In genomic region chr16:86193528-86194193, GRCh38 we compare ENCODE assay signal across 24 cellular contexts.
"Had no signal": no experiment of that assay in that cellular context is flagged by ENCODE, and none has a peak within 500 bp of the region (broad histone marks: within the 10 kb centered on the region; RNA-seq: fewer than 3 reads in every experiment).

No MANE protein-coding gene starts in this region.

- H3K4me3 ChIP-seq: cardiac muscle cell, mucosa of descending colon, right lobe of liver had no signal

- H3K36me3 ChIP-seq: cardiac muscle cell, right lobe of liver had no signal

- DNase-seq: activated CD4-positive, alpha-beta T cell treated with anti-CD3 and anti-CD28 coated beads, Interleukin-2, amount 10 ng/mL, durations not matched to agents 24 days and 14 days; activated CD8-positive, alpha-beta memory T cell treated with anti-CD3 and anti-CD28 coated beads, Interleukin-2, amount 10 ng/mL, durations not matched to agents 7 days and 5 days; activated CD8-positive, alpha-beta T cell treated with anti-CD3 and anti-CD28 coated beads for 36 hours; activated gamma-delta T cell; activated naive CD4-positive, alpha-beta T cell treated with anti-CD3 and anti-CD28 coated beads, Interleukin-2, amount 50 U/mL, for 16 hours; activated naive CD8-positive, alpha-beta T cell treated with anti-CD3 and anti-CD28 coated beads, Interleukin-2, amount 50 U/mL, for 24 hours; activated T-cell treated with anti-CD3 and anti-CD28 coated beads for 4 hours; cortex of kidney; endodermal cell; foreskin keratinocyte; immature natural killer cell; mucosa of descending colon; naive B cell; posterior cingulate gyrus; right lobe of liver; small intestine; stimulated activated CD4-positive, alpha-beta T cell treated with anti-CD3 and anti-CD28 coated beads, Interleukin-15, amount 100 ng/mL, for 24 hours; stimulated activated CD4-positive, alpha-beta T cell treated with anti-CD3 and anti-CD28 coated beads, Interleukin-2, amount 100 ng/mL, for 48 hours; stimulated activated CD8-positive, alpha-beta memory T cell treated with anti-CD3 and anti-CD28 coated beads, Interleukin-4, amount 100 ng/mL, for 48 hours; stimulated activated naive CD4-positive, alpha-beta T cell had no signal

- H3K27me3 ChIP-seq: cardiac muscle cell, right lobe of liver had no signal

- ATAC-seq: activated CD4-positive, CD25-positive, alpha-beta regulatory T cell treated with anti-CD3 and anti-CD28 coated beads, Interleukin-2, amount 50 U/mL, for 24 hours; activated CD8-positive, alpha-beta memory T cell treated with anti-CD3 and anti-CD28 coated beads, Interleukin-2, amount 10 ng/mL, durations not matched to agents 7 days and 5 days; activated CD8-positive, alpha-beta T cell treated with anti-CD3 and anti-CD28 coated beads for 36 hours; activated naive CD8-positive, alpha-beta T cell treated with anti-CD3 and anti-CD28 coated beads, Interleukin-2, amount 50 U/mL, for 24 hours; foreskin keratinocyte; left lobe of liver; mucosa of descending colon; right lobe of liver had no signal

- H3K27ac ChIP-seq: cardiac muscle cell, foreskin keratinocyte, right lobe of liver, VCaP had no signal

- H3K4me1 ChIP-seq: foreskin keratinocyte, right lobe of liver had no signal

- H3K9me3 ChIP-seq: mucosa of descending colon, right lobe of liver had no signal
